Comparison of ENCODE assay signal across 1 cellular context in the genomic region with DNA sequence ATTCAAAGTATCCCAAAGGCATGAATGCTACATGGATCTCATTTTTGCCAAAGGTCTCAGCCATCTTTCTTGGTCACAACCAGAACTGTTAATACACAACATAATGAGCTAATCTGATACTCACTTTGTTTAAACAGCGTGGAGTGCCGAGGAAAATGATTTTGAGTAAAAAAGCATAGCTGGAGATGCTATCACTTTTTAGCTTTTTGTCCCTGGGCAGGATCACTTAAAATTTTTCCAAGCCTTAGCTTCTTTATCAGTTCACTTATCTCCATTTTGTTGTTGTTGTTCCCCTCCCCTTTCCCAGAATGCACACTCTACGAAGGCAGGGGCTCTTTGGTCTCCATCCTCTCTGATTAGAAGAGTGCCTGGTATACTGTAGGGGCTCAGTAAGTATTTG.
TF ChIP-seq lines count a peak whose summit lies in the region.

No MANE protein-coding gene starts in this region.

TF ChIP-seq in SK-N-SH treated with all-trans-retinoic acid at 6 μM for 48 hours, 23 proteins besides CTCF, POLR2A, EP300 and RAD21 (continued from another document):
- TF ChIP-seq PATZ1 (CRISPR knock-in tag; IDR thresholded peaks at IDR 0.05; ENCODE audit: borderline replicate concordance) = no peak
- TF ChIP-seq CREB5 (CRISPR knock-in tag; IDR thresholded peaks at IDR 0.05; ENCODE audit: low read depth) = no peak
- TF ChIP-seq ISL1 (CRISPR knock-in tag; IDR thresholded peaks at IDR 0.05) = no peak
- no peak for TF ChIP-seq ZFP30 (CRISPR knock-in tag; IDR thresholded peaks at IDR 0.05)
